Comparison of ENCODE assay signal across 1 cellular context in the genomic region with DNA sequence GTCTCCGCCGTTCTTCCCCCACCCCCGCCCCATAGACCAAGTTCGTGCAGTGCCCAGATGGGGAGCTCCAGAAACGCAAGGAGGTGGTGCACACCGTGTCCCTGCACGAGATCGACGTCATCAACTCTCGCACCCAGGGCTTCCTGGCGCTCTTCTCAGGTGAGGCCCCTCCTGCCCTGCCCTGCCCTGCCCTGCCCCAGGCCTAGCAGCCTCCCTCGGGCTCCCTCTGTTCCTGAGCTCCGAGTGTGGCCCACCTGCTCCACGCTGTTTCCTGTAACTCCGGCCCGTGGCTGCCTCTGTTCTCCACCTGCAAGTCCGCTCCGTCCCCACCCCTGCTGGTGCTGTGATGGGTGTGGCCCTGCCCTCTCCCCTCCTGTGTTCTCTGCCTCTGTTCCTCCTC.
TF ChIP-seq lines count a peak whose summit lies in the region.

No MANE protein-coding gene starts in this region.

TF ChIP-seq in HEK293, 187 proteins besides CTCF, POLR2A, EP300 and RAD21 (continued from another document):
- no peak for TF ChIP-seq ZNF280C (tag by site-specific recombination; IDR thresholded peaks at IDR 0.05)
- TF ChIP-seq ZNF639 (tag by site-specific recombination; IDR thresholded peaks at IDR 0.05): no peak
- TF ChIP-seq ZNF600 (tag by site-specific recombination; IDR thresholded peaks at IDR 0.05): peak; percentile 45
- no peak for TF ChIP-seq ZNF169 (tag by site-specific recombination; IDR thresholded peaks at IDR 0.05)
- no peak for TF ChIP-seq ZNF555 (tag by site-specific recombination; conservative IDR thresholded peaks at IDR 0.05)
- no peak for TF ChIP-seq ZNF184 (tag by site-specific recombination; IDR thresholded peaks at IDR 0.05)
- no peak for TF ChIP-seq ZNF677 (tag by site-specific recombination; IDR thresholded peaks at IDR 0.05)
- no peak for TF ChIP-seq ZNF426 (tag by site-specific recombination; IDR thresholded peaks at IDR 0.05)
- no peak for TF ChIP-seq ZNF76 (tag by site-specific recombination; IDR thresholded peaks at IDR 0.05; ENCODE audit: borderline replicate concordance, low read depth)
- no peak for TF ChIP-seq ZFP41 (tag by site-specific recombination; IDR thresholded peaks at IDR 0.05; ENCODE audit: borderline replicate concordance)
